In the genomic region with DNA sequence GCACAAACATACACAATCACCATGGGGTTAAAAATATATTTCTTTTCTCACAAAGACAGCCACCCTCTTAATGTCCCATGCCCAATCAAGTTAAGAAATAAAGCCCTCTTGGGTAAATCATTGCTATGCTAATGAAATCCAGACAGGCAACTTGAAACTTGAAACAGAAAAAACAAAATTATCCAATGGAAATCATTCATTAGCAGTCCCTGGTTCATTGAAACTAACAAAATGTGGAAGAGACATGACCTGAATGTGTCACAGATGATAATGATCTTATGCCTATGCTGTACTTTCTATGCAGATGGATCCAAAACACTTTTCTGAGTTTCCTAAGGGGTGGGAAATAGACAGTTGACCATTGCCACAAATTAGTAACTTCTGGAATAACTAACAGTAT, we compare ENCODE assay signal across 18 cellular contexts.
DNase-seq lines count a peak whose midpoint lies in the region; ATAC-seq and TF ChIP-seq lines count a peak whose summit lies in the region.
"Had no signal": no experiment of that assay in that cellular context is flagged by ENCODE, and none has a peak within 500 bp of the region (broad histone marks: within the 10 kb centered on the region; RNA-seq: fewer than 3 reads in every experiment).

No MANE protein-coding gene starts in this region.

- peak overlapping the region; percentile 69 for H3K27ac Mint-ChIP-seq in nephron progenitor cell
- H3K27ac Mint-ChIP-seq: CD4-positive, alpha-beta memory T cell; HFFc6 had no signal

- peaks cover 3% of the 10 kb centered on the region for H3K4me1 ChIP-seq in adipocyte (ENCODE audit: control insufficient read depth, insufficient read depth, low read length)
- H3K4me1 ChIP-seq: HAP-1 had no signal

- peaks cover 49% of the 10 kb centered on the region for H3K9me3 Mint-ChIP-seq in nephron progenitor cell
- H3K9me3 Mint-ChIP-seq: HFFc6 had no signal

- H3K36me3 ChIP-seq in adipocyte (ENCODE audit: control insufficient read depth, insufficient read depth, low read length, severe bottlenecking) = no peaks in the 10 kb centered on the region
- H3K36me3 ChIP-seq: HAP-1 had no signal

- peaks cover 6% of the 10 kb centered on the region for H3K36me3 Mint-ChIP-seq in nephron progenitor cell (ENCODE audit: low read depth)
- H3K36me3 Mint-ChIP-seq: CD4-positive, alpha-beta memory T cell had no signal

- DNase-seq in adipocyte (ENCODE audit: low read depth) (peak; percentile 63), fibroblast of villous mesenchyme (ENCODE audit: low read depth) (peak; percentile 7), nephron progenitor cell (no peak), retina (peak; percentile 45), NCI-H2029 (lab: John Stamatoyannopoulos, UW) (no peak), NCI-H524 (lab: John Stamatoyannopoulos, UW) (no peak)
- DNase-seq: 8988T; C1 segment of cervical spinal cord; Calu3; CD4-positive, alpha-beta memory T cell; COR-L47; DMS153; DND-41; GOT3; HFFc6 had no signal

- peaks cover 8% of the 10 kb centered on the region for H3K9me3 ChIP-seq in adipocyte (ENCODE audit: control insufficient read depth, low read length)
- H3K9me3 ChIP-seq: HAP-1 had no signal

- no peaks in the 10 kb centered on the region for H3K27me3 Mint-ChIP-seq in nephron progenitor cell (ENCODE audit: low read depth, poor library complexity)
- H3K27me3 Mint-ChIP-seq: CD4-positive, alpha-beta memory T cell had no signal

- H3K4me1 Mint-ChIP-seq in nephron progenitor cell = peaks cover 26% of the 10 kb centered on the region
- H3K4me1 Mint-ChIP-seq: CD4-positive, alpha-beta memory T cell had no signal

- H3K4me3 ChIP-seq in adipocyte (ENCODE audit: low read length) = no peak overlapping the region
- H3K4me3 ChIP-seq in fibroblast of villous mesenchyme (ENCODE audit: low read depth, low read length) = no peak overlapping the region
- H3K4me3 ChIP-seq: HAP-1 had no signal

- H3K4me3 Mint-ChIP-seq in nephron progenitor cell = peak overlapping the region; percentile 5
- H3K4me3 Mint-ChIP-seq: CD4-positive, alpha-beta memory T cell; HFFc6 had no signal

- TF ChIP-seq CTCF in fibroblast of villous mesenchyme (IDR thresholded peaks at IDR 0.05; ENCODE audit: insufficient read depth, low read depth, low read length) (no peak), nephron progenitor cell (IDR thresholded peaks at IDR 0.05) (no peak)

- no peaks in the 10 kb centered on the region for H3K27me3 ChIP-seq in adipocyte (replicated peaks; ENCODE audit: control insufficient read depth, insufficient read depth, low read length)

- ATAC-seq in GM21367 (IDR thresholded peaks at IDR 0.05; ENCODE audit: unreplicated experiment) = no peak
- ATAC-seq in GM18858 (IDR thresholded peaks at IDR 0.05; ENCODE audit: unreplicated experiment) = no peak

- H3K9ac ChIP-seq in adipocyte (ENCODE audit: low read length) = no peak overlapping the region

Comparison
In these comparisons a context has a peak if more than half of its experiments do, and no peak if none do; other contexts are left out.
1. DNase-seq: peak in adipocyte (single experiment), fibroblast of villous mesenchyme (single experiment) and retina (single experiment); none in nephron progenitor cell (single experiment), NCI-H2029 (single experiment) and NCI-H524 (0 of 2).